In genomic region chr9:81894891-81895290, GRCh38 we compare ENCODE assay signal across 22 cellular contexts. TPM values are rescaled to one million over a fixed set of nuclear protein-coding genes. Genes with fewer than 3 reads are reported as not detected.
DNase-seq lines count a peak whose midpoint lies in the region; ATAC-seq and TF ChIP-seq lines count a peak whose summit lies in the region.
"Had no signal": no experiment of that assay in that cellular context is flagged by ENCODE, and none has a peak within 500 bp of the region (broad histone marks: within the 10 kb centered on the region; RNA-seq: fewer than 3 reads in every experiment).

No MANE protein-coding gene starts in this region.

- H3K4me1 ChIP-seq in sigmoid colon: peaks cover 0 to 12% (median 9%) of the 10 kb centered on the region in 4 donors
- H3K4me1 ChIP-seq in upper lobe of left lung: no peaks in the 10 kb centered on the region

- WGBS in sigmoid colon, 2 donors: 84 to 88% methylated on average over 1 of the region's 1 CpG
- 86 to 88% methylated on average over 1 of the region's 1 CpG for WGBS in upper lobe of left lung, 2 donors

- intact Hi-C loops in sigmoid colon (cut with DNase I): no loop called here
- intact Hi-C loops in CD14-positive monocyte (cut with micrococcal nuclease): no loop called here

- no peaks in the 10 kb centered on the region for H3K36me3 Mint-ChIP-seq in CD14-positive monocyte
- H3K36me3 Mint-ChIP-seq: T-cell had no signal

- peak; percentile 58 for DNase-seq in M059J (ENCODE audit: low read depth)
- peak; percentile 16 for DNase-seq in epithelial cell of esophagus (ENCODE audit: low read depth)
- DNase-seq in effector CD8-positive, alpha-beta T cell (lab: John Stamatoyannopoulos, UW): no peak
- no peak for DNase-seq in sigmoid colon
- DNase-seq in CD14-positive monocyte (ENCODE audit: low spot score): no peak
- DNase-seq in upper lobe of left lung: no peak
- DNase-seq: DND-41, GF-D8, NCI-H1092 treated with DMSO at 0.1 percent for 48 hours, NCI-H146, NCI-H2029 treated with DMSO at 0.1 percent for 48 hours, NCI-H2171, OCI-M1, RPMI8226, SHP77 treated with DMSO at 0.1 percent for 48 hours, SK-N-SH, T-cell had no signal

- H3K36me3 ChIP-seq in sigmoid colon (no peaks in the 10 kb centered on the region), upper lobe of left lung (no peaks in the 10 kb centered on the region)

- peaks cover 4 to 16% (median 7%) of the 10 kb centered on the region in 7 donors for H3K9me3 Mint-ChIP-seq in CD14-positive monocyte

- no peak overlapping the region for H3K4me3 Mint-ChIP-seq in CD14-positive monocyte
- H3K4me3 Mint-ChIP-seq: T-cell had no signal

- no peaks in the 10 kb centered on the region for H3K27me3 ChIP-seq in sigmoid colon
- no peaks in the 10 kb centered on the region for H3K27me3 ChIP-seq in upper lobe of left lung

- H3K4me3 ChIP-seq in epithelial cell of esophagus (ENCODE audit: low read length) (no peak overlapping the region), sigmoid colon (no peak overlapping the region), upper lobe of left lung (no peak overlapping the region)

- ATAC-seq in GM18868 (IDR thresholded peaks at IDR 0.05; ENCODE audit: unreplicated experiment) (peak; percentile 70), upper lobe of left lung (ENCODE audit: low FRiP score in 2 of 2) (no peak)
- ATAC-seq: T-cell had no signal

- TF ChIP-seq CTCF in epithelial cell of esophagus (IDR thresholded peaks at IDR 0.05; ENCODE audit: insufficient read depth, low read depth, low read length, missing control alignments) (no peak), sigmoid colon (IDR thresholded peaks at IDR 0.05) (no peak), CD14-positive monocyte (IDR thresholded peaks at IDR 0.05) (no peak), upper lobe of left lung (IDR thresholded peaks at IDR 0.05) (no peak)

- H3K4me1 Mint-ChIP-seq in CD14-positive monocyte: no peaks in the 10 kb centered on the region
- H3K4me1 Mint-ChIP-seq: T-cell had no signal

- no peak overlapping the region for H3K27ac ChIP-seq in sigmoid colon
- H3K27ac ChIP-seq in upper lobe of left lung: no peak overlapping the region

- peaks cover 0 to 2% (median 0%) of the 10 kb centered on the region in 3 donors for H3K27me3 Mint-ChIP-seq in CD14-positive monocyte (ENCODE audit: low read depth in 3 of 3)
- H3K27me3 Mint-ChIP-seq: T-cell had no signal

- no peak overlapping the region for H3K27ac Mint-ChIP-seq in CD14-positive monocyte
- H3K27ac Mint-ChIP-seq: T-cell had no signal

- TF ChIP-seq POLR2A in sigmoid colon (IDR thresholded peaks at IDR 0.05) (no peak), upper lobe of left lung (IDR thresholded peaks at IDR 0.05) (no peak)

- H3K9me3 ChIP-seq in sigmoid colon (no peaks in the 10 kb centered on the region), upper lobe of left lung (no peaks in the 10 kb centered on the region)
- H3K9me3 ChIP-seq: SK-N-SH had no signal

- TF ChIP-seq EP300 in sigmoid colon (IDR thresholded peaks at IDR 0.05): no peak
- TF ChIP-seq EP300 in upper lobe of left lung (IDR thresholded peaks at IDR 0.05): no peak

RNA-seq across cellular contexts. Expression of gene SPATA31D4, which starts 33.3 kb away (rescaled TPM):
- total RNA-seq in M059J (2014; rRNA removed; shearing (Covaris generic)): not detected in 2 replicates
- not detected for total RNA-seq in sigmoid colon
- under 1 TPM in 1 of 3 donors, not detected in 2; 0.23 TPM for polyA plus RNA-seq in sigmoid colon
- polyA plus RNA-seq in CD14-positive monocyte: not detected
- total RNA-seq in upper lobe of left lung: not detected
- total RNA-seq: H1, LHCN-M2, NCI-H460, T-cell had no signal
- polyA plus RNA-seq: AG04450, H1, SK-N-SH had no signal

RNA-seq across cellular contexts. Expression of gene SPATA31D3, which starts 48.4 kb away (rescaled TPM):
- total RNA-seq in M059J (2014; rRNA removed; shearing (Covaris generic)): not detected in 2 replicates
- total RNA-seq in sigmoid colon: not detected
- not detected for polyA plus RNA-seq in sigmoid colon
- polyA plus RNA-seq in CD14-positive monocyte: not detected
- total RNA-seq in upper lobe of left lung: not detected
- total RNA-seq: H1, LHCN-M2, NCI-H460, T-cell had no signal
- polyA plus RNA-seq: AG04450, H1, SK-N-SH had no signal

Comparison
In these comparisons a context has a peak if more than half of its experiments do, and no peak if none do; other contexts are left out.
1. DNase-seq: peak in M059J (single experiment) and epithelial cell of esophagus (single experiment); none in effector CD8-positive, alpha-beta T cell (single experiment), sigmoid colon (single experiment), CD14-positive monocyte (single experiment) and upper lobe of left lung (0 of 2).